ENCODE assay signal across 15 cellular contexts in genomic region chr5:144549580-144549979, GRCh38.
A peak's percentile ranks its signal among the peaks of the same experiment; 100 is the strongest.
DNase-seq lines count a peak whose midpoint lies in the region; ATAC-seq, FAIRE-seq and TF ChIP-seq lines count a peak whose summit lies in the region.
"Had no signal": no experiment of that assay in that cellular context is flagged by ENCODE, and none has a peak within 500 bp of the region (broad histone marks: within the 10 kb centered on the region; RNA-seq: fewer than 3 reads in every experiment).

No MANE protein-coding gene starts in this region.

- H3K4me1 ChIP-seq in pancreas (peaks cover 0 to 4% (median 0%) of the 10 kb centered on the region in 3 donors), kidney (ENCODE audit: control insufficient read depth in 1 of 2, insufficient read depth in 1 of 2, low read depth in 1 of 2, low read length in 2 of 2) (no peaks in the 10 kb centered on the region)
- H3K4me1 ChIP-seq: upper lobe of left lung had no signal

- peak; percentile 48 for DNase-seq in DMS79 treated with DMSO at 0.1 percent for 48 hours (lab: John Stamatoyannopoulos, UW)
- peak; percentile 47 for DNase-seq in NCI-H2081 treated with DMSO at 0.1 percent for 48 hours (lab: John Stamatoyannopoulos, UW)
- DNase-seq in dedifferentiated amniotic fluid mesenchymal stem cell (ENCODE audit: extremely low spot score): peak; percentile 92
- peak in 4 of 6 donors; percentile 21 to 62 (median 40) for DNase-seq in pancreas
- DNase-seq in SHP77 (lab: John Stamatoyannopoulos, UW): no peak
- DNase-seq in naive thymus-derived CD8-positive, alpha-beta T cell: no peak
- no peak for DNase-seq in kidney
- DNase-seq in GM13977 (ENCODE audit: low spot score): no peak
- DNase-seq: activated CD4-positive, alpha-beta T cell treated with anti-CD3 and anti-CD28 coated beads for 48 hours; islet precursor cell; NCI-H1436; upper lobe of left lung had no signal

- in situ Hi-C loops in GM13977 (cut with MboI; ENCODE audit: low pct_unique_long_range_greater_than_20kb, low sequenced_read_pairs, unreplicated experiment): no loop called here

- H3K9me3 ChIP-seq in pancreas (peaks cover 0 to 3% (median 0%) of the 10 kb centered on the region in 4 donors), kidney (ENCODE audit: control insufficient read depth in 1 of 2, low read length in 2 of 2) (no peaks in the 10 kb centered on the region)
- H3K9me3 ChIP-seq: upper lobe of left lung had no signal

- H3K36me3 Mint-ChIP-seq in naive thymus-derived CD8-positive, alpha-beta T cell: peaks cover 0 to 5% (median 0%) of the 10 kb centered on the region in 3 donors

- H3K27ac ChIP-seq in pancreas (no peak overlapping the region), kidney (ENCODE audit: low read depth in 2 of 2, low read length in 2 of 2) (no peak overlapping the region)
- H3K27ac ChIP-seq: upper lobe of left lung had no signal

- H3K4me3 ChIP-seq in pancreas (no peak overlapping the region), kidney (ENCODE audit: low read length in 2 of 2) (no peak overlapping the region)
- H3K4me3 ChIP-seq: upper lobe of left lung had no signal

- H3K4me3 Mint-ChIP-seq in naive thymus-derived CD8-positive, alpha-beta T cell: no peak overlapping the region

- 14 to 22% methylated on average over 3 of the region's 3 CpGs for WGBS in pancreas, 2 donors

- TF ChIP-seq CTCF in pancreas (IDR thresholded peaks at IDR 0.05): no peak
- TF ChIP-seq CTCF in kidney (IDR thresholded peaks at IDR 0.05; ENCODE audit: borderline replicate concordance, extremely low read depth, insufficient read depth): no peak
- TF ChIP-seq CTCF in GM13977 (IDR thresholded peaks at IDR 0.05; ENCODE audit: extremely low read depth, insufficient read depth, missing control alignments): no peak

- POLR2A ChIA-PET in naive thymus-derived CD8-positive, alpha-beta T cell (lab: Charles Lee): no interaction called here

- H3K27me3 Mint-ChIP-seq in naive thymus-derived CD8-positive, alpha-beta T cell: no peaks in the 10 kb centered on the region

- intact Hi-C loops in pancreas (cut with DNase I): no loop called here
- intact Hi-C loops in kidney (cut with DNase I): no loop called here

- no peak for FAIRE-seq in pancreas (lab: Jason Lieb, UNC)
- no peak for FAIRE-seq in kidney (lab: Jason Lieb, UNC)
- FAIRE-seq: D721Med, endometrium had no signal

- H3K27me3 ChIP-seq in pancreas: no peaks in the 10 kb centered on the region
- H3K27me3 ChIP-seq: upper lobe of left lung had no signal

- H3K9ac ChIP-seq in kidney (ENCODE audit: low read length in 2 of 2): no peak overlapping the region

- no peak overlapping the region for H3K27ac Mint-ChIP-seq in naive thymus-derived CD8-positive, alpha-beta T cell
- H3K27ac Mint-ChIP-seq: activated naive CD4-positive, alpha-beta T cell treated with anti-CD3 and anti-CD28 coated beads, Interleukin-2, amount 50 U/mL, for 72 hours had no signal

- H3K9me3 Mint-ChIP-seq in naive thymus-derived CD8-positive, alpha-beta T cell: peaks cover 0 to 26% (median 4%) of the 10 kb centered on the region in 9 donors

- no peaks in the 10 kb centered on the region for H3K36me3 ChIP-seq in pancreas
- H3K36me3 ChIP-seq in kidney (ENCODE audit: control insufficient read depth in 1 of 2, insufficient read depth in 2 of 2, low read length in 2 of 2): no peaks in the 10 kb centered on the region
- H3K36me3 ChIP-seq: upper lobe of left lung had no signal

- ATAC-seq in pancreas: peak; percentile 69 to 83 (median 76)
- no peak for ATAC-seq in naive thymus-derived CD8-positive, alpha-beta T cell
- ATAC-seq: activated naive CD4-positive, alpha-beta T cell treated with anti-CD3 and anti-CD28 coated beads, Interleukin-2, amount 50 U/mL, for 72 hours had no signal

- no peaks in the 10 kb centered on the region for H3K4me1 Mint-ChIP-seq in naive thymus-derived CD8-positive, alpha-beta T cell

Comparison
In these comparisons a context has a peak if more than half of its experiments do, and no peak if none do; other contexts are left out.
1. DNase-seq: peak in DMS79 treated with DMSO at 0.1 percent for 48 hours (single experiment), NCI-H2081 treated with DMSO at 0.1 percent for 48 hours (single experiment), dedifferentiated amniotic fluid mesenchymal stem cell (single experiment) and pancreas (4 of 6); none in SHP77 (0 of 2), naive thymus-derived CD8-positive, alpha-beta T cell (0 of 10), kidney (single experiment) and GM13977 (single experiment).
2. ATAC-seq: peak in pancreas (4 of 4); none in naive thymus-derived CD8-positive, alpha-beta T cell (0 of 2).